1 cellular context compared by ENCODE assay signal in the genomic region with DNA sequence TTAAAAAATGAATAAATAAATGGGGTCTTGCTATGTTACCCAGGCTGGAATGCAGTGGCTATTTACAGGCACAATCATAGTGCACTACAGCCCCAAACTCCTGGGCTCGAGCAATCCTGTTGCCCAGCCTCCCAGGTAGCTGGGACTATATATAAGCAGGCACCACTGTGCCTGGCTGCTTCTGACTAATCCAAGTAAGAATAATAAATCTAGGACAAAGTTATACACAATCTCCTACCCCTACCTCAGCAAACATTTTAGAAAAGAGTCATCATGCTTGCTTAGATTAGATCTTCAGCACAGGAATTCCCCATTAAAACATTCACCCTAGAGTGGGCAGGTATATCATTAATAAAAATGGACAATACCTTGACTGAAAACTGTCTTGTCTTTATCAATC.
TF ChIP-seq lines count a peak whose summit lies in the region.

No MANE protein-coding gene starts in this region.

TF ChIP-seq in GM23338, 12 proteins besides CTCF, POLR2A, EP300 and RAD21 (continued from another document):
- TF ChIP-seq, protein P1, sequence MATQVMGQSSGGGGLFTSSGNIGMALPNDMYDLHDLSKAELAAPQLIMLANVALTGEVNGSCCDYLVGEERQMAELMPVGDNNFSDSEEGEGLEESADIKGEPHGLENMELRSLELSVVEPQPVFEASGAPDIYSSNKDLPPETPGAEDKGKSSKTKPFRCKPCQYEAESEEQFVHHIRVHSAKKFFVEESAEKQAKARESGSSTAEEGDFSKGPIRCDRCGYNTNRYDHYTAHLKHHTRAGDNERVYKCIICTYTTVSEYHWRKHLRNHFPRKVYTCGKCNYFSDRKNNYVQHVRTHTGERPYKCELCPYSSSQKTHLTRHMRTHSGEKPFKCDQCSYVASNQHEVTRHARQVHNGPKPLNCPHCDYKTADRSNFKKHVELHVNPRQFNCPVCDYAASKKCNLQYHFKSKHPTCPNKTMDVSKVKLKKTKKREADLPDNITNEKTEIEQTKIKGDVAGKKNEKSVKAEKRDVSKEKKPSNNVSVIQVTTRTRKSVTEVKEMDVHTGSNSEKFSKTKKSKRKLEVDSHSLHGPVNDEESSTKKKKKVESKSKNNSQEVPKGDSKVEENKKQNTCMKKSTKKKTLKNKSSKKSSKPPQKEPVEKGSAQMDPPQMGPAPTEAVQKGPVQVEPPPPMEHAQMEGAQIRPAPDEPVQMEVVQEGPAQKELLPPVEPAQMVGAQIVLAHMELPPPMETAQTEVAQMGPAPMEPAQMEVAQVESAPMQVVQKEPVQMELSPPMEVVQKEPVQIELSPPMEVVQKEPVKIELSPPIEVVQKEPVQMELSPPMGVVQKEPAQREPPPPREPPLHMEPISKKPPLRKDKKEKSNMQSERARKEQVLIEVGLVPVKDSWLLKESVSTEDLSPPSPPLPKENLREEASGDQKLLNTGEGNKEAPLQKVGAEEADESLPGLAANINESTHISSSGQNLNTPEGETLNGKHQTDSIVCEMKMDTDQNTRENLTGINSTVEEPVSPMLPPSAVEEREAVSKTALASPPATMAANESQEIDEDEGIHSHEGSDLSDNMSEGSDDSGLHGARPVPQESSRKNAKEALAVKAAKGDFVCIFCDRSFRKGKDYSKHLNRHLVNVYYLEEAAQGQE (IDR thresholded peaks at IDR 0.05; ENCODE audit: unreplicated experiment), result no peak
- no peak for TF ChIP-seq STAT1 (IDR thresholded peaks at IDR 0.05; ENCODE audit: unreplicated experiment)
- TF ChIP-seq, protein P2, sequence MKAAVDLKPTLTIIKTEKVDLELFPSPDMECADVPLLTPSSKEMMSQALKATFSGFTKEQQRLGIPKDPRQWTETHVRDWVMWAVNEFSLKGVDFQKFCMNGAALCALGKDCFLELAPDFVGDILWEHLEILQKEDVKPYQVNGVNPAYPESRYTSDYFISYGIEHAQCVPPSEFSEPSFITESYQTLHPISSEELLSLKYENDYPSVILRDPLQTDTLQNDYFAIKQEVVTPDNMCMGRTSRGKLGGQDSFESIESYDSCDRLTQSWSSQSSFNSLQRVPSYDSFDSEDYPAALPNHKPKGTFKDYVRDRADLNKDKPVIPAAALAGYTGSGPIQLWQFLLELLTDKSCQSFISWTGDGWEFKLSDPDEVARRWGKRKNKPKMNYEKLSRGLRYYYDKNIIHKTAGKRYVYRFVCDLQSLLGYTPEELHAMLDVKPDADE (IDR thresholded peaks at IDR 0.05), result no peak
- TF ChIP-seq EZH2phosphoT487 (IDR thresholded peaks at IDR 0.05; ENCODE audit: unreplicated experiment), result no peak
- TF ChIP-seq NANOG (IDR thresholded peaks at IDR 0.05; ENCODE audit: borderline replicate concordance), result no peak
- TF ChIP-seq EZH2 (IDR thresholded peaks at IDR 0.05; ENCODE audit: low read depth, unreplicated experiment), result no peak
- no peak for TF ChIP-seq ZNF331 (CRISPR knock-in tag; IDR thresholded peaks at IDR 0.05; ENCODE audit: low read depth)
- no peak for TF ChIP-seq ZNF114 (CRISPR knock-in tag; IDR thresholded peaks at IDR 0.05)
- no peak for TF ChIP-seq JUNB (IDR thresholded peaks at IDR 0.05; ENCODE audit: unreplicated experiment)
TF ChIP-seq in GM23338: peak in this region for 0.
